11 cellular contexts compared by ENCODE assay signal in genomic region chrX:115584715-115585114, GRCh38. TPM values are rescaled to one million over a fixed set of nuclear protein-coding genes. Genes with fewer than 3 reads are reported as not detected.
DNase-seq lines count a peak whose midpoint lies in the region; ATAC-seq, FAIRE-seq and TF ChIP-seq lines count a peak whose summit lies in the region.
"Had no signal": no experiment of that assay in that cellular context is flagged by ENCODE, and none has a peak within 500 bp of the region (broad histone marks: within the 10 kb centered on the region; RNA-seq: fewer than 3 reads in every experiment).

No MANE protein-coding gene starts in this region.

- 56% methylated on average over 2 of the region's 2 CpGs for WGBS in A549 (ENCODE audit: missing lambda C conversion rate)

- H3K4me3 Mint-ChIP-seq in WTC11, result no peak overlapping the region

- H3K36me3 Mint-ChIP-seq in WTC11, result peaks cover 7% of the 10 kb centered on the region

- H3K4me2 ChIP-seq in A549, result peak overlapping the region; percentile 87

- DNase-seq in A549 (ENCODE audit: low read depth in 1 of 2, low spot score in 1 of 2) (no peak), WTC11 (ENCODE audit: low spot score) (no peak), foreskin keratinocyte (peak; percentile 59 to 78), mucosa of gallbladder (ENCODE audit: low spot score) (no peak), NCI-H510A (lab: John Stamatoyannopoulos, UW) (no peak), GOT3 (lab: John Stamatoyannopoulos, UW) (no peak)
- DNase-seq: aorta, left lung had no signal

- H3K9me3 Mint-ChIP-seq in WTC11, result no peaks in the 10 kb centered on the region

- H3K4me1 ChIP-seq in A549, result peaks cover 79% of the 10 kb centered on the region
- peaks cover 41% of the 10 kb centered on the region for H3K4me1 ChIP-seq in foreskin keratinocyte

- H3K27ac ChIP-seq in A549 (no peak overlapping the region), foreskin keratinocyte (peak overlapping the region; percentile 89)

- TF ChIP-seq POLR2A in A549 (IDR thresholded peaks at IDR 0.05; ENCODE audit: low read length), result no peak

- H3K4me1 Mint-ChIP-seq in WTC11, result peaks cover 38% of the 10 kb centered on the region

- CTCF ChIA-PET in A549 (lab: Yijun Ruan, JAX) (no interaction called here), WTC11 (lab: Charles Lee) (no interaction called here)

- no peak for TF ChIP-seq EP300 in A549 (IDR thresholded peaks at IDR 0.05)

- TF ChIP-seq CTCF in A549 (IDR thresholded peaks at IDR 0.05), result no peak
- no peak for TF ChIP-seq CTCF in WTC11 (IDR thresholded peaks at IDR 0.05)
- TF ChIP-seq CTCF in foreskin keratinocyte (conservative IDR thresholded peaks at IDR 0.05), result no peak

- TF ChIP-seq RAD21 in A549 (conservative IDR thresholded peaks at IDR 0.05 in 1 of 2, IDR thresholded peaks at IDR 0.05 in 1 of 2), result no peak

- 0 out of 6 replicates have a peak, but pooled peaks of 1 of the 2 experiments have one; percentile 42 for ATAC-seq in A549
- peak; percentile 42 for ATAC-seq in GM21786 (IDR thresholded peaks at IDR 0.05; ENCODE audit: unreplicated experiment)
- no peak for ATAC-seq in WTC11
- ATAC-seq in foreskin keratinocyte, result peak; percentile 80
- ATAC-seq in GM21723 (IDR thresholded peaks at IDR 0.05; ENCODE audit: unreplicated experiment), result no peak
- ATAC-seq: left lung had no signal

- H3K27me3 ChIP-seq in foreskin keratinocyte, result no peaks in the 10 kb centered on the region

- no peak overlapping the region for H3K4me3 ChIP-seq in A549
- H3K4me3 ChIP-seq: left lung had no signal

- no peaks in the 10 kb centered on the region for H3K27me3 Mint-ChIP-seq in WTC11 (ENCODE audit: low read depth)

- no peaks in the 10 kb centered on the region for H3K9me3 ChIP-seq in A549
- H3K9me3 ChIP-seq: left lung had no signal

- POLR2A ChIA-PET in A549 (lab: Yijun Ruan, JAX), result no interaction called here
- POLR2A ChIA-PET in WTC11 (lab: Charles Lee), result no interaction called here

- H3K27ac Mint-ChIP-seq in WTC11, result peak overlapping the region; percentile 57; the same call in 1 of the 2 replicates

- FAIRE-seq in A549 (lab: Jason Lieb, UNC), result peak; percentile 28
- FAIRE-seq: urothelium cell line had no signal

TF ChIP-seq in A549, 52 proteins besides CTCF, POLR2A, EP300 and RAD21 (continues in another document):
- TF ChIP-seq RNF2 (IDR thresholded peaks at IDR 0.05; ENCODE audit: borderline replicate concordance, low read depth) (no peak), BCL3 (IDR thresholded peaks at IDR 0.05) (no peak), HES2 (IDR thresholded peaks at IDR 0.05) (no peak), TP53 (CRISPR knock-in tag; IDR thresholded peaks at IDR 0.05) (no peak), HMGXB4 (CRISPR knock-in tag; IDR thresholded peaks at IDR 0.05; ENCODE audit: borderline replicate concordance) (no peak), NFE2L2 (conservative IDR thresholded peaks at IDR 0.05; ENCODE audit: low read length) (no peak), CEBPB (IDR thresholded peaks at IDR 0.05) (no peak), HDAC2 (IDR thresholded peaks at IDR 0.05) (no peak), CHD4 (IDR thresholded peaks at IDR 0.05; ENCODE audit: borderline replicate concordance) (no peak), ZC3H11A (IDR thresholded peaks at IDR 0.05) (no peak), JUN (IDR thresholded peaks at IDR 0.05) (no peak), HEYL (CRISPR knock-in tag; IDR thresholded peaks at IDR 0.05) (no peak), MAZ (IDR thresholded peaks at IDR 0.05; ENCODE audit: borderline replicate concordance, low read depth, low read length) (no peak), CHD2 (IDR thresholded peaks at IDR 0.05; ENCODE audit: low read length, partially characterized antibody) (no peak), RARB (CRISPR knock-in tag; IDR thresholded peaks at IDR 0.05) (no peak), JUNB (IDR thresholded peaks at IDR 0.05) (no peak), MAFK (IDR thresholded peaks at IDR 0.05; ENCODE audit: partially characterized antibody) (no peak)

TF ChIP-seq in WTC11, 78 proteins besides CTCF, POLR2A, EP300 and RAD21:
- TF ChIP-seq ZNF416 (CRISPR knock-in tag; IDR thresholded peaks at IDR 0.05), result no peak
- TF ChIP-seq SOX15 (CRISPR knock-in tag; IDR thresholded peaks at IDR 0.05), result no peak
- no peak for TF ChIP-seq KAT7 (CRISPR knock-in tag; IDR thresholded peaks at IDR 0.05; ENCODE audit: borderline replicate concordance)
- TF ChIP-seq MXD4 (CRISPR knock-in tag; IDR thresholded peaks at IDR 0.05; ENCODE audit: borderline replicate concordance), result no peak
- TF ChIP-seq GTF2I (CRISPR knock-in tag; conservative IDR thresholded peaks at IDR 0.05), result no peak
- TF ChIP-seq PRDM15 (CRISPR knock-in tag; IDR thresholded peaks at IDR 0.05), result no peak

RNA-seq across cellular contexts. Expression of gene PLS3, which starts 23.7 kb away (rescaled TPM):
- polyA plus RNA-seq in A549 (2011; rRNA removed), result 411 and 437 TPM in 2 replicates
- 92.7 and 94.3 TPM in 2 replicates for polyA plus RNA-seq in A549 (2012; cell fraction: cytosol; rRNA removed)
- polyA plus RNA-seq in A549 (2012; cell fraction: nucleus; rRNA removed), result 44.4 and 70.5 TPM in 2 replicates
- 303 to 305 TPM (median 303 TPM) in 3 replicates for polyA plus RNA-seq in A549 (2017; fragmentation: RNase III; extraction: RNeasy Plus Mini Kit Qiagen cat#74134 plus additional on column Dnase treatment)
- 75.5 and 78.3 TPM in 2 replicates for polyA minus RNA-seq in A549 (2011; rRNA and poly(A)+ RNA removed)
- total RNA-seq in WTC11 (2021), result 82.2 to 96.7 TPM (median 83.8 TPM) in 3 replicates
- total RNA-seq in foreskin keratinocyte, result 292 and 305 TPM in 2 replicates
- 116 and 129 TPM in 2 replicates for polyA plus RNA-seq in foreskin keratinocyte
- total RNA-seq in mucosa of gallbladder, result 88.2 TPM

Comparison
In these comparisons a context has a peak if more than half of its experiments do, and no peak if none do; other contexts are left out.
1. ATAC-seq: peak in GM21786 (single experiment) and foreskin keratinocyte (single experiment); none in WTC11 (single experiment) and GM21723 (single experiment).
2. DNase-seq: peak in foreskin keratinocyte (2 of 2); none in A549 (0 of 2), WTC11 (single experiment), mucosa of gallbladder (single experiment), NCI-H510A (single experiment) and GOT3 (single experiment).